16 cellular contexts compared by ENCODE assay signal in the genomic region with DNA sequence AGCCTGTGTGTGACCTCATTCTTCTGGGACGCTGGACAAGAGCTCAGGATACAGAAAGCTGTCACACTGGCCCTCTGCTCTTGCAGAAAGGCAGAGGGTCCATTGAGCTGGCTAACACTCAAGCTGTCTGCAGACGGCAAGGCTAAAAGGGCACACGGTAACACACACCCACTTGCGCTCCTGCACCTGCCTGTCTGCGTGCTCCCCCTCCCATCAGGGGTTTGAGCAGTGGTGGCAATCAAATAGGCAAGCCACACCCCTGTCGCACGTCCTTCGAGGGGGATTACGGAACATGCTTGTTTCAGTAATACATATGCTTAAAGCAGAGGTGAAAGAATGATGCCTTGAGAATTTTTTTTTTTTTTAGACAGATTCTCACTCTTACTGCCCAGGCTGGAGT. TPM values are rescaled to one million over a fixed set of nuclear protein-coding genes. Genes with fewer than 3 reads are reported as not detected.
A peak's percentile ranks its signal among the peaks of the same experiment; 100 is the strongest.
DNase-seq lines count a peak whose midpoint lies in the region; ATAC-seq lines count a peak whose summit lies in the region.
"Had no signal": no experiment of that assay in that cellular context is flagged by ENCODE, and none has a peak within 500 bp of the region (broad histone marks: within the 10 kb centered on the region; RNA-seq: fewer than 3 reads in every experiment).

No MANE protein-coding gene starts in this region.

- DNase-seq in NCI-H1417 (lab: John Stamatoyannopoulos, UW) (peak in 2 of 3 experiments; percentile 6 to 39), NCI-H1417 treated with DMSO at 0.1 percent for 48 hours (lab: John Stamatoyannopoulos, UW) (no peak), NCI-H146 (lab: John Stamatoyannopoulos, UW) (peak; percentile 42), SHP77 treated with DMSO at 0.1 percent for 48 hours (lab: John Stamatoyannopoulos, UW) (peak; percentile 60), left colon (no peak), HUDEP-2 (lab: John Stamatoyannopoulos, UW; ENCODE audit: unreplicated experiment in 76 of 76) (no peak), NCI-H1105 treated with DMSO at 0.1 percent for 48 hours (lab: John Stamatoyannopoulos, UW) (no peak)
- no peak for DNase-seq in activated CD4-positive, alpha-beta T cell treated with anti-CD3 and anti-CD28 coated beads for 48 hours
- DNase-seq: CD4-positive, alpha-beta T cell; DMS 273 treated with DMSO at 0.1 percent for 48 hours; DND-41; NCI-H1048; NCI-H1694; NCI-H2227 treated with DMSO at 0.1 percent for 48 hours; PC-9; SIG-M5 had no signal

- intact Hi-C loops in left colon (cut with DNase I, micrococcal nuclease) = no loop called here

- ATAC-seq in left colon = peak; percentile 55

RNA-seq across cellular contexts. Expression of a gene that starts 7.1 kb away (rescaled TPM):
- total RNA-seq in left colon = 10 to 100 TPM; 18.6 to 22.8 TPM

RNA-seq across cellular contexts. Expression of a gene that starts 55.8 kb away (rescaled TPM):
- total RNA-seq in left colon = 10 to 100 TPM; 15.8 to 19.0 TPM

Comparison
In these comparisons a context has a peak if more than half of its experiments do, and no peak if none do; other contexts are left out.
1. DNase-seq: peak in NCI-H1417 (2 of 3), NCI-H146 (single experiment) and SHP77 treated with DMSO at 0.1 percent for 48 hours (single experiment); none in NCI-H1417 treated with DMSO at 0.1 percent for 48 hours (single experiment), left colon (0 of 2), activated CD4-positive, alpha-beta T cell treated with anti-CD3 and anti-CD28 coated beads for 48 hours (single experiment), HUDEP-2 (0 of 76) and NCI-H1105 treated with DMSO at 0.1 percent for 48 hours (single experiment).